ENCODE assay signal across 15 cellular contexts in genomic region chr9:88773627-88774244, GRCh38.
DNase-seq lines count a peak whose midpoint lies in the region; ATAC-seq and TF ChIP-seq lines count a peak whose summit lies in the region.
"Had no signal": no experiment of that assay in that cellular context is flagged by ENCODE, and none has a peak within 500 bp of the region (broad histone marks: within the 10 kb centered on the region; RNA-seq: fewer than 3 reads in every experiment).

No MANE protein-coding gene starts in this region.

- H3K9me3 Mint-ChIP-seq in Calu3 (ENCODE audit: low read depth, unreplicated experiment) = no peaks in the 10 kb centered on the region
- H3K9me3 Mint-ChIP-seq: activated CD4-positive, alpha-beta memory T cell treated with anti-CD3 and anti-CD28 coated beads for 36 hours had no signal

- H3K4me3 Mint-ChIP-seq in Calu3 (ENCODE audit: low read depth, unreplicated experiment) = no peak overlapping the region
- H3K4me3 Mint-ChIP-seq: activated CD4-positive, alpha-beta memory T cell treated with anti-CD3 and anti-CD28 coated beads for 36 hours; CD8-positive, alpha-beta memory T cell had no signal

- H3K27ac ChIP-seq in left lung = no peak overlapping the region
- H3K27ac ChIP-seq: KMS-11 had no signal

- no peaks in the 10 kb centered on the region for H3K27me3 Mint-ChIP-seq in Calu3 (ENCODE audit: unreplicated experiment)

- ATAC-seq in left lung (no peak), GM19324 (IDR thresholded peaks at IDR 0.05; ENCODE audit: low FRiP score, unreplicated experiment) (no peak), GM21381 (IDR thresholded peaks at IDR 0.05; ENCODE audit: unreplicated experiment) (no peak)

- H3K36me3 ChIP-seq in kidney epithelial cell (ENCODE audit: control insufficient read depth, insufficient read depth, low read length) = no peaks in the 10 kb centered on the region
- no peaks in the 10 kb centered on the region for H3K36me3 ChIP-seq in left lung
- H3K36me3 ChIP-seq: sigmoid colon had no signal

- no peaks in the 10 kb centered on the region for H3K9me3 ChIP-seq in left lung
- H3K9me3 ChIP-seq: sigmoid colon had no signal

- H3K27me3 ChIP-seq in kidney epithelial cell (ENCODE audit: control insufficient read depth, insufficient read depth, low read length) (no peaks in the 10 kb centered on the region), left lung (no peaks in the 10 kb centered on the region)
- H3K27me3 ChIP-seq: sigmoid colon had no signal

- H3K4me1 ChIP-seq in left lung = peaks cover 7 to 14% of the 10 kb centered on the region in 2 donors

- peaks cover 4% of the 10 kb centered on the region for H3K36me3 Mint-ChIP-seq in Calu3 (ENCODE audit: insufficient read depth, unreplicated experiment)
- H3K36me3 Mint-ChIP-seq: activated CD4-positive, alpha-beta memory T cell treated with anti-CD3 and anti-CD28 coated beads for 36 hours; CD8-positive, alpha-beta memory T cell had no signal

- DNase-seq in AG09309 (ENCODE audit: low read depth) (no peak), LHCN-M2 (ENCODE audit: low read depth) (peak; percentile 43), astrocyte of the hippocampus (ENCODE audit: low read depth, low spot score) (peak; percentile 49), kidney epithelial cell (ENCODE audit: low read depth) (no peak), left lung (no peak), Calu3 (no peak)
- DNase-seq: activated CD4-positive, alpha-beta memory T cell treated with anti-CD3 and anti-CD28 coated beads for 36 hours; activated effector memory CD4-positive, alpha-beta T cell treated with Interleukin-2 at 50 U/mL for 16 hours; CD8-positive, alpha-beta memory T cell; cerebellar nuclear complex; erythroblast; sigmoid colon had no signal

- CTCF ChIA-PET in Calu3 (lab: Charles Lee) = no interaction called here

- H3K4me3 ChIP-seq in AG09309 (ENCODE audit: control insufficient read depth, low read depth, low read length) (no peak overlapping the region), kidney epithelial cell (ENCODE audit: low read depth, low read length) (no peak overlapping the region), left lung (no peak overlapping the region)
- H3K4me3 ChIP-seq: sigmoid colon had no signal

- intact Hi-C loops in left lung (cut with DNase I) = no loop called here
- intact Hi-C loops in Calu3 (cut with micrococcal nuclease; ENCODE audit: unreplicated experiment) = no loop called here

- TF ChIP-seq CTCF in AG09309 (IDR thresholded peaks at IDR 0.05; ENCODE audit: control insufficient read depth, insufficient read depth, low read depth, low read length, missing control alignments) (peak; percentile 24), kidney epithelial cell (IDR thresholded peaks at IDR 0.05; ENCODE audit: insufficient read depth, low read length, poor library complexity, severe bottlenecking) (peak; percentile 9), left lung (IDR thresholded peaks at IDR 0.05) (no peak), Calu3 (IDR thresholded peaks at IDR 0.05; ENCODE audit: unreplicated experiment) (no peak)

- no peak overlapping the region for H3K27ac Mint-ChIP-seq in Calu3 (ENCODE audit: unreplicated experiment)
- H3K27ac Mint-ChIP-seq: activated CD4-positive, alpha-beta memory T cell treated with anti-CD3 and anti-CD28 coated beads for 36 hours; CD8-positive, alpha-beta memory T cell had no signal

- H3K4me1 Mint-ChIP-seq in Calu3 (ENCODE audit: low read depth, unreplicated experiment) = peaks cover 49% of the 10 kb centered on the region

- no TSS peak for BruUV-seq in Calu3 (replicated peaks; lab: Mats Ljungman, UMichigan)

Comparison
In these comparisons a context has a peak if more than half of its experiments do, and no peak if none do; other contexts are left out.
1. DNase-seq: peak in LHCN-M2 (single experiment) and astrocyte of the hippocampus (single experiment); none in AG09309 (single experiment), kidney epithelial cell (single experiment), left lung (0 of 2) and Calu3 (single experiment).
2. CTCF ChIP-seq: peak in AG09309 (single experiment) and kidney epithelial cell (single experiment); none in left lung (0 of 2) and Calu3 (single experiment).